ENCODE assay signal across 8 cellular contexts in genomic region chr13:48653074-48654054, GRCh38. TPM values are rescaled to one million over a fixed set of nuclear protein-coding genes. Genes with fewer than 3 reads are reported as not detected.
A peak's percentile ranks its signal among the peaks of the same experiment; 100 is the strongest.
DNase-seq lines count a peak whose midpoint lies in the region; FAIRE-seq and TF ChIP-seq lines count a peak whose summit lies in the region.

Gene CYSLTR2, plus strand, starts transcription at chr13:48653929. Its CDS starts 52,889 bp downstream, at chr13:48706818.

- no peak within 1 kb of the TSS for H3K4me3 ChIP-seq in astrocyte of the cerebellum (ENCODE audit: low read depth, low read length)

- in situ Hi-C loops in astrocyte of the cerebellum (cut with HindIII; ENCODE audit: low sequenced_read_pairs), result no loop called here

- FAIRE-seq in GM19239 (lab: Jason Lieb, UNC), result peak; percentile 93

- DNase-seq in Ammon's horn (ENCODE audit: low spot score), result peak; percentile 54
- no peak for DNase-seq in GM19239 (ENCODE audit: insufficient read length, low spot score)
- peak; percentile 68 for DNase-seq in LHCN-M2 (ENCODE audit: low read depth)
- peak; percentile 3 for DNase-seq in astrocyte of the cerebellum (ENCODE audit: low read depth)
- peak; percentile 20 to 53 for DNase-seq in lung microvascular endothelial cell (ENCODE audit: low read depth in 2 of 2)
- no peak for DNase-seq in GM10266 (ENCODE audit: extremely low spot score)
- DNase-seq in COLO829 (ENCODE audit: low spot score), result no peak
- DNase-seq in mesenteric fat pad (ENCODE audit: low spot score), result no peak

- no peak for TF ChIP-seq CTCF in astrocyte of the cerebellum (IDR thresholded peaks at IDR 0.05; ENCODE audit: low read depth, low read length, missing control alignments)
- no peak for TF ChIP-seq CTCF in GM10266 (IDR thresholded peaks at IDR 0.05; ENCODE audit: control insufficient read depth, insufficient read depth, low read depth, missing control alignments)

RNA-seq across cellular contexts. Expression of gene CYSLTR2, which starts in this region (rescaled TPM):
- total RNA-seq in LHCN-M2 (2014; rRNA removed), result not detected in 2 replicates
- polyA plus RNA-seq in LHCN-M2 (2012), result not detected
- total RNA-seq in lung microvascular endothelial cell, result under 0.01 TPM in 1 of 2 replicates, not detected in the other
- total RNA-seq in mesenteric fat pad, result 0.64 TPM

Comparison
In these comparisons a context has a peak if more than half of its experiments do, and no peak if none do; other contexts are left out.
1. Peak in DNase-seq in LHCN-M2; RNA of the gene not detected or under 1 TPM.
2. Peak in DNase-seq in lung microvascular endothelial cell; RNA of the gene not detected or under 1 TPM.
3. DNase-seq: peak in Ammon's horn (single experiment) and astrocyte of the cerebellum (single experiment); none in GM19239 (single experiment), GM10266 (single experiment), COLO829 (single experiment) and mesenteric fat pad (single experiment).